Comparison of ENCODE assay signal across 1 cellular context in genomic region chr18:28040720-28041119, GRCh38.
TF ChIP-seq lines count a peak whose summit lies in the region.

No MANE protein-coding gene starts in this region.

TF ChIP-seq in SK-N-SH, 30 proteins besides CTCF, POLR2A, EP300 and RAD21:
- TF ChIP-seq USF2 (IDR thresholded peaks at IDR 0.05; ENCODE audit: borderline replicate concordance, low read depth, low read length) (no peak), YY1 (IDR thresholded peaks at IDR 0.05; ENCODE audit: low read depth) (no peak), TCF12 (IDR thresholded peaks at IDR 0.05) (no peak), FOSL2 (IDR thresholded peaks at IDR 0.05; ENCODE audit: borderline replicate concordance, low read depth) (no peak)
- TF ChIP-seq, protein P1, sequence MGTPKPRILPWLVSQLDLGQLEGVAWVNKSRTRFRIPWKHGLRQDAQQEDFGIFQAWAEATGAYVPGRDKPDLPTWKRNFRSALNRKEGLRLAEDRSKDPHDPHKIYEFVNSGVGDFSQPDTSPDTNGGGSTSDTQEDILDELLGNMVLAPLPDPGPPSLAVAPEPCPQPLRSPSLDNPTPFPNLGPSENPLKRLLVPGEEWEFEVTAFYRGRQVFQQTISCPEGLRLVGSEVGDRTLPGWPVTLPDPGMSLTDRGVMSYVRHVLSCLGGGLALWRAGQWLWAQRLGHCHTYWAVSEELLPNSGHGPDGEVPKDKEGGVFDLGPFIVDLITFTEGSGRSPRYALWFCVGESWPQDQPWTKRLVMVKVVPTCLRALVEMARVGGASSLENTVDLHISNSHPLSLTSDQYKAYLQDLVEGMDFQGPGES (IDR thresholded peaks at IDR 0.05; ENCODE audit: low read depth, low read length) = no peak
